24 cellular contexts compared by ENCODE assay signal in the genomic region with DNA sequence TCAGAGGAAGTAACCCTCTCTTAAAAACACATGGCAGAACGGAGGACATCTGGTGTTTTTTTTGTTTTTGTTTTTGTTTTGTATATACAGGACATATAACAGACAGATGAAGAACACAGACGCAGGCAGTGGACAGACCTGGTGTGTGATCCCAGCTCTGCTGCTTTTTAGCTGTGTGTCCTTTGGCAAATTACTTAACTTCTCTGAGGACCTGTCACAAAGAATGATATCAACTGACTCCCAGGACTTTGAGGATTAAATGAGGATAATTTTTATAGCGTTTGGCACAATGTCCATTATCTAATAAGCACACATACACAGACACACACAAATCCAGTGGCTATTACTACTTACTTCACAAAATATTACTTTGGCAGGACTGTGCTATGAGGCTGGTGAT. TPM values are rescaled to one million over a fixed set of nuclear protein-coding genes. Genes with fewer than 3 reads are reported as not detected.
"Had no signal": no experiment of that assay in that cellular context is flagged by ENCODE, and none has a peak within 500 bp of the region (broad histone marks: within the 10 kb centered on the region; RNA-seq: fewer than 3 reads in every experiment).

No MANE protein-coding gene starts in this region.

- H3K9me3 Mint-ChIP-seq: activated naive CD8-positive, alpha-beta T cell treated with anti-CD3 and anti-CD28 coated beads, Interleukin-2, amount 10 ng/mL, durations not matched to agents 7 days and 5 days; activated T-helper 1 cell treated with anti-CD3 and anti-CD28 coated beads, Interleukin-12 subunit alpha, Interleukin-12 subunit beta, Interleukin-2, Interleukin-4 antibody, amounts not matched to agents 30 ng/mL and 10 ng/mL and 1 ng/mL, durations not matched to agents 14 hours and 24 hours and 36 hours; stimulated activated memory B cell treated with anti-CD40 and anti-IgM and Interleukin-4, amounts not matched to agents 10 μg/mL and 1 μg/mL and 100 μg/mL, for 72 hours; T-helper 2 cell treated with Interferon-gamma antibody and Interleukin-4, amounts not matched to agents 5 μg/mL and 100 μg/mL, for 36 hours had no signal

- H3K4me3 Mint-ChIP-seq: stimulated activated memory B cell treated with anti-CD40 and anti-IgM and Interleukin-4, amounts not matched to agents 10 μg/mL and 1 μg/mL and 100 μg/mL, for 72 hours had no signal

- H3K9ac ChIP-seq: SK-N-SH had no signal

- H3K36me3 ChIP-seq: breast epithelium, esophagus squamous epithelium, ovary, sigmoid colon, spleen, thoracic aorta had no signal

- H3K27ac Mint-ChIP-seq: activated naive CD8-positive, alpha-beta T cell treated with anti-CD3 and anti-CD28 coated beads, Interleukin-2, amount 10 ng/mL, durations not matched to agents 7 days and 5 days; activated T-helper 1 cell treated with anti-CD3 and anti-CD28 coated beads, Interleukin-12 subunit alpha, Interleukin-12 subunit beta, Interleukin-2, Interleukin-4 antibody, amounts not matched to agents 30 ng/mL and 10 ng/mL and 1 ng/mL, durations not matched to agents 14 hours and 24 hours and 36 hours; stimulated activated memory B cell treated with anti-CD40 and anti-IgM and Interleukin-4, amounts not matched to agents 10 μg/mL and 1 μg/mL and 100 μg/mL, for 72 hours; T-helper 2 cell treated with Interferon-gamma antibody and Interleukin-4, amounts not matched to agents 5 μg/mL and 100 μg/mL, for 36 hours had no signal

- DNase-seq: activated CD4-positive, alpha-beta T cell treated with anti-CD3 and anti-CD28 coated beads, Interleukin-2, amount 50 U/mL, for 4 hours; activated gamma-delta T cell treated with Interleukin-2 at 50 U/mL for 16 hours; activated naive CD8-positive, alpha-beta T cell treated with anti-CD3 and anti-CD28 coated beads, Interleukin-2, amount 10 ng/mL, durations not matched to agents 7 days and 5 days; effector CD4-positive, alpha-beta T cell; esophagus squamous epithelium; kidney; mammary epithelial cell; midbrain; ovary; sigmoid colon; SK-N-SH; spleen; stimulated activated CD4-positive, alpha-beta T cell treated with anti-CD3 and anti-CD28 coated beads, Interleukin-4, amount 100 ng/mL, for 4 hours had no signal

- H3K9me3 ChIP-seq: breast epithelium, esophagus squamous epithelium, ovary, sigmoid colon, SK-N-SH, spleen, thoracic aorta had no signal

- H3K36me3 Mint-ChIP-seq: activated naive CD8-positive, alpha-beta T cell treated with anti-CD3 and anti-CD28 coated beads, Interleukin-2, amount 10 ng/mL, durations not matched to agents 7 days and 5 days; stimulated activated memory B cell treated with anti-CD40 and anti-IgM and Interleukin-4, amounts not matched to agents 10 μg/mL and 1 μg/mL and 100 μg/mL, for 72 hours had no signal

- H3K27ac ChIP-seq: ovary, spleen, thoracic aorta had no signal

- ATAC-seq: left lobe of liver; stimulated activated memory B cell treated with anti-CD40 and anti-IgM and Interleukin-4, amounts not matched to agents 10 μg/mL and 1 μg/mL and 100 μg/mL, for 72 hours had no signal

- FAIRE-seq: kidney, TTC549 had no signal

- H3K4me1 ChIP-seq: breast epithelium had no signal

- H3K27me3 ChIP-seq: breast epithelium, ovary, sigmoid colon had no signal

- H3K4me3 ChIP-seq: ovary had no signal

RNA-seq across cellular contexts. Expression of gene TNN, which starts 3.9 kb away (rescaled TPM):
- total RNA-seq: activated naive CD8-positive, alpha-beta T cell treated with anti-CD3 and anti-CD28 coated beads, Interleukin-2, amount 10 ng/mL, durations not matched to agents 7 days and 5 days; activated T-helper 1 cell treated with anti-CD3 and anti-CD28 coated beads, Interleukin-12 subunit alpha, Interleukin-12 subunit beta, Interleukin-2, Interleukin-4 antibody, amounts not matched to agents 30 ng/mL and 10 ng/mL and 1 ng/mL, durations not matched to agents 14 hours and 24 hours and 36 hours; endothelial cell of umbilical vein; fibroblast of villous mesenchyme; kidney; mammary epithelial cell; ovary; pulmonary artery endothelial cell; thoracic aorta; ureter had no signal
- polyA plus RNA-seq: endothelial cell of umbilical vein, mammary epithelial cell, SK-N-SH had no signal
